ENCODE assay signal across 35 cellular contexts in the genomic region with DNA sequence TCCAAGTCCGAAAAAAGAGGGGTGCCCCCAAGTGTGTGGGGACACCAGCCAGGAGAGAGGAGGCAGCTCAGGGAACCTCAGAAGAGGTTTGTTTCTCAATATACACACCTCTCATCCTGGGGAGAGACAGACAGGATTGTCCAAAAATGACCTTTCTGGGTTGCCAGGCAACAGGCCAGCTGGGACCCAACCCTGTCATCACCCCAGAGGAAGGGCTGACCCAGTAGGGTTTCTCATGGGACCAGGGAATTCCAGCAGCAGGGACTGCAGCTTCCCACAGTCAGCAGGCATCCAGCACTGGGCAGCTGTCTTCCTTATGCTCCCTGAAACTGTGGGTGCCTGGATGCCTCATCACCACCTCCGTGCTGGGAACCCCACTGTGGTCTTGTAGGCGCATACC. TPM values are rescaled to one million over a fixed set of nuclear protein-coding genes. Genes with fewer than 3 reads are reported as not detected.
"Had no signal": no experiment of that assay in that cellular context is flagged by ENCODE, and none has a peak within 500 bp of the region (broad histone marks: within the 10 kb centered on the region; RNA-seq: fewer than 3 reads in every experiment).

No MANE protein-coding gene starts in this region.

- H3K4me2 ChIP-seq: smooth muscle cell had no signal

- H3K4me3 Mint-ChIP-seq: activated naive CD4-positive, alpha-beta T cell treated with anti-CD3 and anti-CD28 coated beads, Interleukin-2, amount 10 ng/mL, durations not matched to agents 7 days and 5 days; immature natural killer cell; natural killer cell treated with Interleukin-12 subunit alpha and Interleukin-12 subunit beta and Interleukin-15 and Interleukin-18, amount 100 ng/mL, for 72 hours; stimulated activated memory B cell treated with anti-CD40 and anti-IgM and Interleukin-4, amounts not matched to agents 10 μg/mL and 1 μg/mL and 100 μg/mL, for 72 hours; stimulated activated naive CD8-positive, alpha-beta T cell treated with anti-CD3 and anti-CD28 coated beads, Interleukin-15, amount 100 ng/mL, for 72 hours; T-helper 1 cell treated with Interleukin-12 subunit alpha and Interleukin-12 subunit beta and Interleukin-4 antibody, amounts not matched to agents 30 μg/mL and 1 μg/mL, for 36 hours had no signal

- H3K4me1 Mint-ChIP-seq: immature natural killer cell; stimulated activated memory B cell treated with anti-CD40 and anti-IgM and Interleukin-4, amounts not matched to agents 10 μg/mL and 1 μg/mL and 100 μg/mL, for 72 hours had no signal

- H3K4me1 ChIP-seq: sigmoid colon had no signal

- H3K27me3 Mint-ChIP-seq: stimulated activated memory B cell treated with anti-CD40 and anti-IgM and Interleukin-4, amounts not matched to agents 10 μg/mL and 1 μg/mL and 100 μg/mL, for 72 hours; stimulated activated naive CD8-positive, alpha-beta T cell treated with anti-CD3 and anti-CD28 coated beads, Interleukin-15, amount 100 ng/mL, for 72 hours had no signal

- H3K36me3 Mint-ChIP-seq: activated naive CD4-positive, alpha-beta T cell treated with anti-CD3 and anti-CD28 coated beads, Interleukin-2, amount 10 ng/mL, durations not matched to agents 7 days and 5 days; immature natural killer cell; natural killer cell treated with Interleukin-12 subunit alpha and Interleukin-12 subunit beta and Interleukin-15 and Interleukin-18, amount 100 ng/mL, for 72 hours; stimulated activated memory B cell treated with anti-CD40 and anti-IgM and Interleukin-4, amounts not matched to agents 10 μg/mL and 1 μg/mL and 100 μg/mL, for 72 hours had no signal

- H3K36me3 ChIP-seq: brain microvascular endothelial cell, esophagus squamous epithelium, sigmoid colon had no signal

- H3K27ac ChIP-seq: brain microvascular endothelial cell, sigmoid colon, VCaP had no signal

- ATAC-seq: natural killer cell treated with Interleukin-12 subunit alpha and Interleukin-12 subunit beta and Interleukin-15 and Interleukin-18, amount 100 ng/mL, for 72 hours; stimulated activated memory B cell treated with anti-CD40 and anti-IgM and Interleukin-4, amounts not matched to agents 10 μg/mL and 1 μg/mL and 100 μg/mL, for 72 hours; stimulated activated naive CD8-positive, alpha-beta T cell treated with anti-CD3 and anti-CD28 coated beads, Interleukin-15, amount 100 ng/mL, for 72 hours had no signal

- H3K4me3 ChIP-seq: esophagus squamous epithelium, lung, sigmoid colon, smooth muscle cell had no signal

- H3K9me3 ChIP-seq: esophagus squamous epithelium, sigmoid colon had no signal

- H3K9me3 Mint-ChIP-seq: activated naive CD4-positive, alpha-beta T cell treated with anti-CD3 and anti-CD28 coated beads, Interleukin-2, amount 10 ng/mL, durations not matched to agents 7 days and 5 days; immature natural killer cell; natural killer cell treated with Interleukin-12 subunit alpha and Interleukin-12 subunit beta and Interleukin-15 and Interleukin-18, amount 100 ng/mL, for 72 hours; stimulated activated memory B cell treated with anti-CD40 and anti-IgM and Interleukin-4, amounts not matched to agents 10 μg/mL and 1 μg/mL and 100 μg/mL, for 72 hours; stimulated activated naive CD8-positive, alpha-beta T cell treated with anti-CD3 and anti-CD28 coated beads, Interleukin-15, amount 100 ng/mL, for 72 hours; T-helper 1 cell treated with Interleukin-12 subunit alpha and Interleukin-12 subunit beta and Interleukin-4 antibody, amounts not matched to agents 30 μg/mL and 1 μg/mL, for 36 hours had no signal

- DNase-seq: activated CD4-positive, alpha-beta T cell treated with anti-CD3 and anti-CD28 coated beads for 4 hours; activated CD4-positive, alpha-beta T cell treated with anti-CD3 and anti-CD28 coated beads, Interleukin-2, amount 50 U/mL, for 4 hours; activated effector memory CD4-positive, alpha-beta T cell treated with anti-CD3 and anti-CD28 coated beads, Interleukin-2, amount 50 U/mL, for 16 hours; activated naive CD4-positive, alpha-beta T cell treated with anti-CD3 and anti-CD28 coated beads, Interleukin-2, amount 10 ng/mL, durations not matched to agents 7 days and 5 days; amniotic stem cell; brain microvascular endothelial cell; caudate nucleus; esophagus squamous epithelium; foreskin melanocyte; hippocampal formation; immature natural killer cell; kidney; left colon; mesendoderm; sigmoid colon; stimulated activated CD4-positive, alpha-beta T cell treated with anti-CD3 and anti-CD28 coated beads, Interleukin-1b, Interleukin-23, amount 100 ng/mL, for 48 hours; stimulated activated CD4-positive, alpha-beta T cell treated with anti-CD3 and anti-CD28 coated beads, Interleukin-4, amount 100 ng/mL, for 4 hours; stimulated activated CD8-positive, alpha-beta memory T cell treated with anti-CD3 and anti-CD28 coated beads, Interleukin-4, amount 100 ng/mL, for 48 hours; stimulated activated naive CD8-positive, alpha-beta T cell treated with anti-CD3 and anti-CD28 coated beads, Interleukin-15, amount 100 ng/mL, for 72 hours; substantia nigra; SW 1271; T-helper 9 cell had no signal

- H3K27ac Mint-ChIP-seq: activated naive CD4-positive, alpha-beta T cell treated with anti-CD3 and anti-CD28 coated beads, Interleukin-2, amount 10 ng/mL, durations not matched to agents 7 days and 5 days; immature natural killer cell; natural killer cell treated with Interleukin-12 subunit alpha and Interleukin-12 subunit beta and Interleukin-15 and Interleukin-18, amount 100 ng/mL, for 72 hours; stimulated activated memory B cell treated with anti-CD40 and anti-IgM and Interleukin-4, amounts not matched to agents 10 μg/mL and 1 μg/mL and 100 μg/mL, for 72 hours; stimulated activated naive CD8-positive, alpha-beta T cell treated with anti-CD3 and anti-CD28 coated beads, Interleukin-15, amount 100 ng/mL, for 72 hours; T-helper 1 cell treated with Interleukin-12 subunit alpha and Interleukin-12 subunit beta and Interleukin-4 antibody, amounts not matched to agents 30 μg/mL and 1 μg/mL, for 36 hours had no signal

- H3K27me3 ChIP-seq: sigmoid colon had no signal

RNA-seq across cellular contexts. Expression of a gene that starts 1.3 kb away (rescaled TPM):
- total RNA-seq: astrocyte, mononuclear cell, osteoblast, sigmoid colon, smooth muscle cell had no signal
- polyA plus RNA-seq: immature natural killer cell, smooth muscle cell had no signal

RNA-seq across cellular contexts. Expression of a gene that starts 19.8 kb away (rescaled TPM):
- total RNA-seq: mononuclear cell; natural killer cell treated with Interleukin-12 subunit alpha and Interleukin-12 subunit beta and Interleukin-15 and Interleukin-18, amount 100 ng/mL, for 72 hours; osteoblast had no signal
- polyA plus RNA-seq: immature natural killer cell, smooth muscle cell had no signal

RNA-seq across cellular contexts. Expression of a gene that starts 21.3 kb away (rescaled TPM):
- total RNA-seq: astrocyte; esophagus squamous epithelium; kidney; left colon; natural killer cell treated with Interleukin-12 subunit alpha and Interleukin-12 subunit beta and Interleukin-15 and Interleukin-18, amount 100 ng/mL, for 72 hours; osteoblast; posterior vena cava; renal cortical epithelial cell; sigmoid colon; smooth muscle cell; ureter had no signal
- polyA plus RNA-seq: immature natural killer cell, sigmoid colon, smooth muscle cell, thymus had no signal
